17 cellular contexts compared by ENCODE assay signal in genomic region chr9:37917315-37917731, GRCh38. TPM values are rescaled to one million over a fixed set of nuclear protein-coding genes. Genes with fewer than 3 reads are reported as not detected.
A peak's percentile ranks its signal among the peaks of the same experiment; 100 is the strongest.
DNase-seq lines count a peak whose midpoint lies in the region; ATAC-seq and TF ChIP-seq lines count a peak whose summit lies in the region.
"Had no signal": no experiment of that assay in that cellular context is flagged by ENCODE, and none has a peak within 500 bp of the region (broad histone marks: within the 10 kb centered on the region; RNA-seq: fewer than 3 reads in every experiment).

No MANE protein-coding gene starts in this region.

- no peaks in the 10 kb centered on the region for H3K9me3 Mint-ChIP-seq in brain
- H3K9me3 Mint-ChIP-seq: activated naive CD4-positive, alpha-beta T cell treated with anti-CD3 and anti-CD28 coated beads, Interleukin-2, amount 50 U/mL, for 72 hours had no signal

- H3K27me3 Mint-ChIP-seq in brain, result no peaks in the 10 kb centered on the region

- TF ChIP-seq RAD21 in liver (IDR thresholded peaks at IDR 0.05), result no peak

- H3K4me3 Mint-ChIP-seq in brain, result peak overlapping the region in 2 of 5 experiments; percentile 25 to 47

- no peak overlapping the region for H3K4me3 ChIP-seq in A673 (ENCODE audit: low read depth, low read length, poor library complexity, severe bottlenecking)
- no peak overlapping the region for H3K4me3 ChIP-seq in liver (ENCODE audit: low read depth in 1 of 3, low read length in 3 of 3)
- H3K4me3 ChIP-seq in sigmoid colon, result no peak overlapping the region

- H3K4me1 ChIP-seq in A673 (ENCODE audit: insufficient read depth, low read length, poor library complexity, severe bottlenecking) (no peaks in the 10 kb centered on the region), liver (ENCODE audit: control insufficient read depth in 4 of 4, insufficient read depth in 4 of 4, low read length in 3 of 4) (peaks cover 0 to 6% (median 2%) of the 10 kb centered on the region in 4 donors), sigmoid colon (peaks cover 0 to 13% (median 5%) of the 10 kb centered on the region in 4 donors)

- no peak for TF ChIP-seq EP300 in sigmoid colon (IDR thresholded peaks at IDR 0.05)

- CTCF ChIA-PET in A673 (lab: Charles Lee), result no interaction called here

- H3K27me3 ChIP-seq in A673 (replicated peaks; ENCODE audit: insufficient read depth, low read depth, low read length, poor library complexity) (no peaks in the 10 kb centered on the region), liver (ENCODE audit: control insufficient read depth in 4 of 4, insufficient read depth in 4 of 4, low read length in 3 of 4) (no peaks in the 10 kb centered on the region), sigmoid colon (no peaks in the 10 kb centered on the region)

- H3K9ac ChIP-seq in liver (ENCODE audit: low read depth in 1 of 2, low read length in 2 of 2), result no peak overlapping the region
- H3K9ac ChIP-seq: SK-N-SH had no signal

- POLR2A ChIA-PET in A673 (lab: Charles Lee; ENCODE audit: low non-redundant PET), result no interaction called here

- peaks cover 86% of the 10 kb centered on the region for H3K4me1 Mint-ChIP-seq in brain

- peak overlapping the region; percentile 62 to 95 (median 85) for H3K27ac Mint-ChIP-seq in brain
- H3K27ac Mint-ChIP-seq: activated naive CD4-positive, alpha-beta T cell treated with anti-CD3 and anti-CD28 coated beads, Interleukin-2, amount 50 U/mL, for 72 hours had no signal

- WGBS in liver, result 78% methylated on average over 8 of the region's 8 CpGs
- WGBS in sigmoid colon, 2 donors, result 80 to 82% methylated on average over 8 of the region's 8 CpGs

- no TSS peak for BruUV-seq in A673 (replicated peaks; lab: Mats Ljungman, UMichigan)

- H3K27ac ChIP-seq in A673 (ENCODE audit: low read depth, low read length, poor library complexity, severe bottlenecking) (peak overlapping the region; percentile 30), liver (ENCODE audit: low read depth in 1 of 2, low read length in 2 of 2) (peak overlapping the region in 1 of 2 donors; percentile 48), sigmoid colon (peak overlapping the region in 3 of 4 donors; percentile 28 to 67 (median 55))

- DNase-seq in A673 (ENCODE audit: low spot score), result no peak
- DNase-seq in sigmoid colon, result peak; percentile 62
- no peak for DNase-seq in GF-D8 (lab: John Stamatoyannopoulos, UW)
- no peak for DNase-seq in dedifferentiated amniotic fluid mesenchymal stem cell (ENCODE audit: extremely low spot score)
- no peak for DNase-seq in Ammon's horn (ENCODE audit: low spot score)
- DNase-seq: activated CD4-positive, alpha-beta T cell treated with anti-CD3 and anti-CD28 coated beads, Interleukin-2, amount 50 U/mL, for 1 hour; foreskin melanocyte; GOT3; NCI-H1694 treated with DMSO at 0.1 percent for 48 hours; NCI-H524 treated with DMSO at 0.1 percent for 48 hours; SK-N-SH; stimulated activated CD4-positive, alpha-beta T cell treated with anti-CD3 and anti-CD28 coated beads, Interleukin-1b, Interleukin-23, amount 100 ng/mL, for 48 hours; trophoblast cell had no signal

- TF ChIP-seq CTCF in A673 (conservative IDR thresholded peaks at IDR 0.05; ENCODE audit: low read depth, low read length) (no peak), brain (conservative IDR thresholded peaks at IDR 0.05) (no peak), liver (IDR thresholded peaks at IDR 0.05; ENCODE audit: low read depth, low read length, missing input control) (no peak), sigmoid colon (IDR thresholded peaks at IDR 0.05) (no peak)

- peaks cover 3% of the 10 kb centered on the region for H3K36me3 ChIP-seq in A673 (ENCODE audit: insufficient read depth, low read length, poor library complexity, severe bottlenecking)
- peaks cover 0 to 21% (median 12%) of the 10 kb centered on the region in 4 donors for H3K36me3 ChIP-seq in liver (ENCODE audit: control insufficient read depth in 4 of 4, insufficient read depth in 3 of 4, low read depth in 1 of 4, low read length in 3 of 4)
- peaks cover 0 to 17% (median 3%) of the 10 kb centered on the region in 4 donors for H3K36me3 ChIP-seq in sigmoid colon

- no peak for TF ChIP-seq POLR2A in sigmoid colon (IDR thresholded peaks at IDR 0.05)

- ATAC-seq in GM19351 (IDR thresholded peaks at IDR 0.05; ENCODE audit: unreplicated experiment), result no peak
- ATAC-seq: activated naive CD4-positive, alpha-beta T cell treated with anti-CD3 and anti-CD28 coated beads, Interleukin-2, amount 50 U/mL, for 72 hours had no signal

- intact Hi-C loops in A673 (cut with micrococcal nuclease; ENCODE audit: unreplicated experiment) (loop anchor here (10.0 kb wide), 1 partner anchor 517 kb away; no protein-coding TSS in a partner anchor), sigmoid colon (cut with DNase I) (no loop called here)

- no peaks in the 10 kb centered on the region for H3K9me3 ChIP-seq in A673 (ENCODE audit: low read depth, low read length, poor library complexity, severe bottlenecking)
- no peaks in the 10 kb centered on the region for H3K9me3 ChIP-seq in liver (ENCODE audit: control insufficient read depth in 4 of 4, low read length in 3 of 4)
- H3K9me3 ChIP-seq in sigmoid colon, result no peaks in the 10 kb centered on the region
- H3K9me3 ChIP-seq: SK-N-SH had no signal

- peaks cover 6% of the 10 kb centered on the region for H3K36me3 Mint-ChIP-seq in brain
- H3K36me3 Mint-ChIP-seq: activated naive CD4-positive, alpha-beta T cell treated with anti-CD3 and anti-CD28 coated beads, Interleukin-2, amount 50 U/mL, for 72 hours had no signal

TF ChIP-seq in liver, 16 proteins besides CTCF, POLR2A, EP300 and RAD21:
- TF ChIP-seq FOXA1 (IDR thresholded peaks at IDR 0.05), result no peak
- peak; percentile 63 for TF ChIP-seq NR2F2 (IDR thresholded peaks at IDR 0.05)
- TF ChIP-seq, protein P1, sequence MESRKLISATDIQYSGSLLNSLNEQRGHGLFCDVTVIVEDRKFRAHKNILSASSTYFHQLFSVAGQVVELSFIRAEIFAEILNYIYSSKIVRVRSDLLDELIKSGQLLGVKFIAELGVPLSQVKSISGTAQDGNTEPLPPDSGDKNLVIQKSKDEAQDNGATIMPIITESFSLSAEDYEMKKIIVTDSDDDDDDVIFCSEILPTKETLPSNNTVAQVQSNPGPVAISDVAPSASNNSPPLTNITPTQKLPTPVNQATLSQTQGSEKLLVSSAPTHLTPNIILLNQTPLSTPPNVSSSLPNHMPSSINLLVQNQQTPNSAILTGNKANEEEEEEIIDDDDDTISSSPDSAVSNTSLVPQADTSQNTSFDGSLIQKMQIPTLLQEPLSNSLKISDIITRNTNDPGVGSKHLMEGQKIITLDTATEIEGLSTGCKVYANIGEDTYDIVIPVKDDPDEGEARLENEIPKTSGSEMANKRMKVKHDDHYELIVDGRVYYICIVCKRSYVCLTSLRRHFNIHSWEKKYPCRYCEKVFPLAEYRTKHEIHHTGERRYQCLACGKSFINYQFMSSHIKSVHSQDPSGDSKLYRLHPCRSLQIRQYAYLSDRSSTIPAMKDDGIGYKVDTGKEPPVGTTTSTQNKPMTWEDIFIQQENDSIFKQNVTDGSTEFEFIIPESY (IDR thresholded peaks at IDR 0.05), result no peak

RNA-seq across cellular contexts. Expression of gene SLC25A51, which starts 13.4 kb away (rescaled TPM):
- 36.3 and 40.8 TPM in 2 replicates for total RNA-seq in A673 (2021)
- 11.5 TPM for polyA plus RNA-seq in brain (ENCODE audit: insufficient read depth, low read depth, low replicate concordance)
- 10 to 100 TPM; 14.1 to 24.4 TPM for total RNA-seq in liver
- polyA plus RNA-seq in liver, result 1 to 10 TPM; 3.8 to 4.2 TPM
- 10 to 100 TPM; 19.3 to 31.0 (median 27.3) TPM for total RNA-seq in sigmoid colon
- 1 to 10 TPM; 4.2 to 8.9 (median 8.6) TPM for polyA plus RNA-seq in sigmoid colon
